ENCODE assay signal across 16 cellular contexts in the genomic region with DNA sequence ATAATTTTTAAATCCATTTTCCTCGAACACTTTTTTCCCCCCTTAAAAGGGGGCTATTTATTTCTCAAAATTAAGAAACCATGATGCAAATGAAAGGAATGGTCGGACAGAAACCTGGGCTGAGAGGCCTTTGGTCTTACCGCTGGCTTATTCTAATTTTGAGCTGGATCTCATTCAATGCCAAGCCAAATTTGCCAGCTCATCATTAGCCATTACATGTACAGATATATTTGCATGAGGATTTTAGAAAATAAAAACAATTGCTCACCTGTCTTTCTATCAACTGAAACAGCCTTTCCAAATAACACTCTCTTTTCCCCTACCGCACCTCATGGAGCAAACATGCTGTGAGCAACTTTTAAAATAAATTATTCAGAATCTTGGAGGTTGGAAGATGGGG.
DNase-seq lines count a peak whose midpoint lies in the region; ATAC-seq, FAIRE-seq and TF ChIP-seq lines count a peak whose summit lies in the region.
"Had no signal": no experiment of that assay in that cellular context is flagged by ENCODE, and none has a peak within 500 bp of the region (broad histone marks: within the 10 kb centered on the region; RNA-seq: fewer than 3 reads in every experiment).

No MANE protein-coding gene starts in this region.

- H2AFZ ChIP-seq in HepG2 (ENCODE audit: low read length): no peak overlapping the region
- H2AFZ ChIP-seq in PC-3 (ENCODE audit: low read length): no peak overlapping the region

- intact Hi-C loops in HepG2 (cut with micrococcal nuclease; ENCODE audit: unreplicated experiment): no loop called here
- intact Hi-C loops in right lobe of liver (cut with DNase I): no loop called here
- intact Hi-C loops in PC-3 (cut with micrococcal nuclease): no loop called here

- H3K9ac ChIP-seq in HepG2 (ENCODE audit: insufficient read depth, low read depth, low read length) (no peak overlapping the region), PC-3 (ENCODE audit: low read length) (no peak overlapping the region)

- H3K27ac Mint-ChIP-seq in naive B cell: peak overlapping the region in 4 of 6 donors; percentile 26 to 90 (median 55)
- H3K27ac Mint-ChIP-seq: CD4-positive, CD25-positive, alpha-beta regulatory T cell had no signal

- H4K20me1 ChIP-seq in HepG2 (ENCODE audit: insufficient read depth, low read length) (no peaks in the 10 kb centered on the region), PC-3 (ENCODE audit: low read length) (no peaks in the 10 kb centered on the region)

- CTCF ChIA-PET in HepG2 (lab: Yijun Ruan, JAX; ENCODE audit: low intra/inter-chr PET ratio, low total read pairs): no interaction called here
- CTCF ChIA-PET in PC-3 (lab: Charles Lee): no interaction called here

- no peaks in the 10 kb centered on the region for H3K9me3 ChIP-seq in HepG2 (ENCODE audit: low read length)
- H3K9me3 ChIP-seq in right lobe of liver: no peaks in the 10 kb centered on the region
- H3K9me3 ChIP-seq in PC-3 (ENCODE audit: low read length): no peaks in the 10 kb centered on the region
- H3K9me3 ChIP-seq: Caco-2, HAP-1 had no signal

- H3K4me2 ChIP-seq in HepG2 (ENCODE audit: low read depth, low read length): no peak overlapping the region
- no peak overlapping the region for H3K4me2 ChIP-seq in PC-3 (ENCODE audit: low read length)

- peak overlapping the region in 1 of 8 donors; percentile 10 for H3K4me3 Mint-ChIP-seq in naive B cell
- H3K4me3 Mint-ChIP-seq: CD4-positive, CD25-positive, alpha-beta regulatory T cell; CD8-positive, alpha-beta memory T cell had no signal

- in situ Hi-C loops in HepG2 (cut with HindIII; ENCODE audit: extremely low pct_ligation_motif_present, low pct_unique_long_range_greater_than_20kb): no loop called here

- no peaks in the 10 kb centered on the region for H3F3A ChIP-seq in PC-3 (ENCODE audit: low read length, unreplicated experiment)

- H3K79me2 ChIP-seq in HepG2 (ENCODE audit: insufficient read depth, low read length) (no peaks in the 10 kb centered on the region), PC-3 (ENCODE audit: low read length) (no peaks in the 10 kb centered on the region)

- no peaks in the 10 kb centered on the region for H3K9me2 ChIP-seq in PC-3 (replicated peaks; ENCODE audit: low read length)

- TF ChIP-seq POLR2A in HepG2 (IDR thresholded peaks at IDR 0.05; ENCODE audit: insufficient read depth in 1 of 2, low read depth in 2 of 2, low read length in 2 of 2) (no peak), right lobe of liver (IDR thresholded peaks at IDR 0.05) (no peak), GM12892 (IDR thresholded peaks at IDR 0.05; ENCODE audit: low read depth, low read length) (no peak)

- BruUV-seq in HepG2 (replicated peaks; lab: Mats Ljungman, UMichigan) (no TSS peak), PC-3 (replicated peaks; lab: Mats Ljungman, UMichigan) (no TSS peak)

- TF ChIP-seq EP300 in HepG2 (IDR thresholded peaks at IDR 0.05; ENCODE audit: low read depth in 2 of 2, low read length in 2 of 2) (no peak), HepG2 (CRISPR knock-in tag; IDR thresholded peaks at IDR 0.05; ENCODE audit: borderline replicate concordance) (no peak)

- H3K27ac ChIP-seq in HepG2 (ENCODE audit: extremely low read length, insufficient read depth, low read length) (no peak overlapping the region), right lobe of liver (no peak overlapping the region), PC-3 (ENCODE audit: low read length) (no peak overlapping the region)

- no peak for DNase-seq in HepG2 (ENCODE audit: low spot score)
- DNase-seq in right lobe of liver: no peak
- DNase-seq in PC-3: peak; percentile 30
- no peak for DNase-seq in naive B cell
- no peak for DNase-seq in GM12892 (ENCODE audit: insufficient read length)
- no peak for DNase-seq in DMS153 treated with DMSO at 0.1 percent for 48 hours (lab: John Stamatoyannopoulos, UW; ENCODE audit: unreplicated experiment)
- DNase-seq: 8988T; C1 segment of cervical spinal cord; Caco-2; CD4-positive, CD25-positive, alpha-beta regulatory T cell; CD8-positive, alpha-beta memory T cell; DMS79; GDM1 had no signal

- no peak for TF ChIP-seq RAD21 in HepG2 (CRISPR knock-in tag; IDR thresholded peaks at IDR 0.05)

- POLR2A ChIA-PET in HepG2 (lab: Yijun Ruan, JAX): no interaction called here
- POLR2A ChIA-PET in PC-3 (lab: Charles Lee; ENCODE audit: unreplicated experiment): no interaction called here

- TF ChIP-seq CTCF in HepG2 (CRISPR knock-in tag; IDR thresholded peaks at IDR 0.05): no peak
- TF ChIP-seq CTCF in right lobe of liver (IDR thresholded peaks at IDR 0.05): no peak
- TF ChIP-seq CTCF in PC-3 (conservative IDR thresholded peaks at IDR 0.05; ENCODE audit: low read depth, low read length): no peak

- peaks cover 32 to 63% (median 50%) of the 10 kb centered on the region in 3 donors for H3K4me1 Mint-ChIP-seq in naive B cell

- peaks cover 1 to 5% of the 10 kb centered on the region in 2 experiments; a peak in 3 of 5 replicates for H3K27me3 ChIP-seq in HepG2 (ENCODE audit: control insufficient read depth in 1 of 2, insufficient read depth in 2 of 2, low read length in 2 of 2)
- no peaks in the 10 kb centered on the region for H3K27me3 ChIP-seq in right lobe of liver
- 0 out of 2 replicates have a peak, but pooled peaks cover 3% of the 10 kb centered on the region for H3K27me3 ChIP-seq in PC-3 (ENCODE audit: low read length)

- H3K9me3 Mint-ChIP-seq in naive B cell: peaks cover 0 to 4% (median 2%) of the 10 kb centered on the region in 7 donors
- H3K9me3 Mint-ChIP-seq: CD4-positive, CD25-positive, alpha-beta regulatory T cell; CD8-positive, alpha-beta memory T cell had no signal

- H3K36me3 Mint-ChIP-seq in naive B cell: peaks cover 0 to 5% of the 10 kb centered on the region in 2 donors
- H3K36me3 Mint-ChIP-seq: CD4-positive, CD25-positive, alpha-beta regulatory T cell; CD8-positive, alpha-beta memory T cell had no signal

- 11% methylated on average over 4 of the region's 4 CpGs for WGBS in HepG2 (ENCODE audit: low lambda C conversion rate)
- WGBS in right lobe of liver (ENCODE audit: insufficient coverage, low coverage, low lambda C conversion rate, missing lambda C conversion rate): 57% methylated on average over 4 of the region's 4 CpGs

- no peak overlapping the region for H3K4me3 ChIP-seq in HepG2 (replicated peaks in 1 of 3; ENCODE audit: insufficient read depth in 1 of 3, low read depth in 2 of 3, low read length in 3 of 3)
- H3K4me3 ChIP-seq in right lobe of liver: no peak overlapping the region
- H3K4me3 ChIP-seq in PC-3 (ENCODE audit: low read length): no peak overlapping the region
- H3K4me3 ChIP-seq: HAP-1 had no signal

- H3K36me3 ChIP-seq in HepG2 (replicated peaks in 1 of 2; ENCODE audit: control insufficient read depth in 1 of 2, insufficient read depth in 2 of 2, low read length in 2 of 2): no peaks in the 10 kb centered on the region
- H3K36me3 ChIP-seq in right lobe of liver: no peaks in the 10 kb centered on the region
- no peaks in the 10 kb centered on the region for H3K36me3 ChIP-seq in PC-3 (ENCODE audit: low read depth, low read length)
- H3K36me3 ChIP-seq: HAP-1 had no signal

- H3K27me3 Mint-ChIP-seq in naive B cell: no peaks in the 10 kb centered on the region

- H3K4me1 ChIP-seq in HepG2 (ENCODE audit: insufficient read depth, low read length) (no peaks in the 10 kb centered on the region), right lobe of liver (no peaks in the 10 kb centered on the region), PC-3 (ENCODE audit: insufficient read depth, low read length) (peaks cover 11% of the 10 kb centered on the region)
- H3K4me1 ChIP-seq: Caco-2, HAP-1 had no signal

- ATAC-seq in HepG2: no peak
- ATAC-seq in right lobe of liver: no peak
- ATAC-seq in PC-3: no peak
- ATAC-seq in naive B cell (ENCODE audit: low read depth in 2 of 2): no peak
- no peak for ATAC-seq in HG03354 (IDR thresholded peaks at IDR 0.05; ENCODE audit: poor library complexity, severe bottlenecking, unreplicated experiment)

- FAIRE-seq in HepG2 (lab: Jason Lieb, UNC) (no peak), GM12892 (lab: Jason Lieb, UNC) (no peak)
- FAIRE-seq: D721Med had no signal

TF ChIP-seq in HepG2, 621 proteins besides CTCF, POLR2A, EP300 and RAD21:
- TF ChIP-seq MAFK (conservative IDR thresholded peaks at IDR 0.05 in 1 of 2, IDR thresholded peaks at IDR 0.05 in 1 of 2; ENCODE audit: low read length in 2 of 2) (peak; percentile 63 to 73), KLF13 (CRISPR knock-in tag; IDR thresholded peaks at IDR 0.05) (no peak), SP1 (IDR thresholded peaks at IDR 0.05) (no peak), SP1 (CRISPR knock-in tag; IDR thresholded peaks at IDR 0.05) (no peak), MAFF (IDR thresholded peaks at IDR 0.05; ENCODE audit: low read depth, low read length) (peak; percentile 58), HDAC1 (CRISPR knock-in tag; IDR thresholded peaks at IDR 0.05) (no peak)
